Comparison of ENCODE assay signal across 16 cellular contexts in the genomic region with DNA sequence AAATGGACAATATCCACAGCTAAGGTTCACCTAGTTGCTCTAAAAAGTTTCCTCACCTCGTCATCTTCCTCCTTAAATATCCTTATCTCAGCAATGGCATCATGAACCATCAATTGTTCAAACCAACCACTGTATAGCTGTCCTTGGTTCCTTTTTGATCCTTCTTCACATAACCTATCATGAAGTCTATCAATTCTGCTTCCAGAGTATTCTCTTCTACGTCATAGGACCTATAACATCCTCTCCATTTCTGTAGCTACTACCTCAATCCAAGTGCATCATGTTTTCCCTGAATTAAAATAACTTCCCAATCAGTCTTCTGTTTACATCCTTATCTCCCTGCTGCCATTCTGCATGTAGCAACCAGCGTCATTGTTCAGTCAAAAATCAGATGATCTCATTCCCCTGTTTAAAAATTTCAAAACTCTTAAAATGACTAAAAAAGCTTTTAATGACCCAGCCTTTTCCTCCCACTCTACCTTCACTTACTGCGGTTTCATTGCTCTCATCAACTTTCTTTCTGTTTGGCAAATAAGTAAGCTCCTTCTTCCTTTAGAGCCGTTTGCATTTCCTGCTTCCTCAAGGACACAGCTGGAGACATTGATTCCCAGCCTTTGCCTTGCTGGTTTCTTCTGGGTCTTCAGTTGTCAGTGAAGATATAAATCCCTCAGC.
DNase-seq lines count a peak whose midpoint lies in the region; ATAC-seq and TF ChIP-seq lines count a peak whose summit lies in the region.
"Had no signal": no experiment of that assay in that cellular context is flagged by ENCODE, and none has a peak within 500 bp of the region (broad histone marks: within the 10 kb centered on the region; RNA-seq: fewer than 3 reads in every experiment).

No MANE protein-coding gene starts in this region.

- peaks cover 2% of the 10 kb centered on the region for H3K4me1 Mint-ChIP-seq in T-helper 17 cell
- H3K4me1 Mint-ChIP-seq: activated CD4-positive, alpha-beta T cell treated with anti-CD3 and anti-CD28 coated beads, Interleukin-2, amount 10 ng/mL, durations not matched to agents 7 days and 5 days; B cell; naive B cell; stimulated activated naive CD8-positive, alpha-beta T cell treated with anti-CD3 and anti-CD28 coated beads, Interleukin-15, amount 100 ng/mL, for 72 hours had no signal

- TF ChIP-seq CTCF in OCI-LY7 (conservative IDR thresholded peaks at IDR 0.05; ENCODE audit: low read length), result no peak

- H3K9me3 ChIP-seq in OCI-LY7 (ENCODE audit: low read length), result no peaks in the 10 kb centered on the region
- H3K9me3 ChIP-seq in mesenchymal stem cell (ENCODE audit: control insufficient read depth, low read length), result no peaks in the 10 kb centered on the region
- H3K9me3 ChIP-seq in T-helper 17 cell (ENCODE audit: control insufficient read depth, low read length, poor library complexity, severe bottlenecking), result no peaks in the 10 kb centered on the region

- H3K4me3 Mint-ChIP-seq in T-helper 17 cell, result no peak overlapping the region
- H3K4me3 Mint-ChIP-seq: activated CD4-positive, alpha-beta T cell treated with anti-CD3 and anti-CD28 coated beads, Interleukin-2, amount 10 ng/mL, durations not matched to agents 7 days and 5 days; B cell; naive B cell; stimulated activated naive CD8-positive, alpha-beta T cell treated with anti-CD3 and anti-CD28 coated beads, Interleukin-15, amount 100 ng/mL, for 72 hours; T-helper 1 cell treated with Interleukin-12 subunit alpha and Interleukin-12 subunit beta and Interleukin-4 antibody, amounts not matched to agents 30 μg/mL and 1 μg/mL, for 36 hours had no signal

- no peak overlapping the region for H2AK5ac ChIP-seq in mesenchymal stem cell (ENCODE audit: low read length, severe bottlenecking)

- peaks cover 12% of the 10 kb centered on the region for H3K27me3 Mint-ChIP-seq in T-helper 17 cell
- H3K27me3 Mint-ChIP-seq: naive B cell had no signal

- no peak overlapping the region for H3K23ac ChIP-seq in mesenchymal stem cell (ENCODE audit: low read length in 2 of 2)

- H3K4ac ChIP-seq in mesenchymal stem cell (ENCODE audit: low read depth in 1 of 2, low read length in 2 of 2), result no peak overlapping the region

- no peak overlapping the region for H2BK120ac ChIP-seq in mesenchymal stem cell (ENCODE audit: low read depth, low read length)

- peak; percentile 66 for ATAC-seq in GM18870 (IDR thresholded peaks at IDR 0.05; ENCODE audit: unreplicated experiment)
- ATAC-seq in HG02885 (IDR thresholded peaks at IDR 0.05; ENCODE audit: poor library complexity, unreplicated experiment), result peak; percentile 71
- ATAC-seq in T-helper 17 cell, result no peak
- ATAC-seq: stimulated activated naive CD8-positive, alpha-beta T cell treated with anti-CD3 and anti-CD28 coated beads, Interleukin-15, amount 100 ng/mL, for 72 hours had no signal

- no peak overlapping the region for H4K91ac ChIP-seq in mesenchymal stem cell (ENCODE audit: low read length)

- H3K36me3 Mint-ChIP-seq in T-helper 17 cell (ENCODE audit: low read depth), result no peaks in the 10 kb centered on the region
- H3K36me3 Mint-ChIP-seq: naive B cell had no signal

- H3K14ac ChIP-seq in mesenchymal stem cell (ENCODE audit: low read length in 2 of 2), result no peak overlapping the region

- 54% methylated on average over 5 of the region's 5 CpGs for WGBS in mesenchymal stem cell

- H2AFZ ChIP-seq in OCI-LY7 (ENCODE audit: low read length) (peak overlapping the region; percentile 0; the same call in 1 of the 2 replicates), mesenchymal stem cell (ENCODE audit: low read depth, low read length) (no peak overlapping the region)

- H3K79me2 ChIP-seq in OCI-LY7 (ENCODE audit: insufficient read depth, low read depth, low read length), result no peaks in the 10 kb centered on the region

- H3K4me3 ChIP-seq in OCI-LY7 (ENCODE audit: low read depth, low read length, poor library complexity, severe bottlenecking), result no peak overlapping the region
- H3K4me3 ChIP-seq in mesenchymal stem cell (ENCODE audit: insufficient read depth in 1 of 2, low read depth in 1 of 2, low read length in 2 of 2), result no peak overlapping the region
- H3K4me3 ChIP-seq: dorsolateral prefrontal cortex had no signal

- intact Hi-C loops in OCI-LY7 (cut with micrococcal nuclease; ENCODE audit: unreplicated experiment), result no loop called here

- H3K27ac Mint-ChIP-seq in T-helper 17 cell, result no peak overlapping the region
- H3K27ac Mint-ChIP-seq: activated CD4-positive, alpha-beta T cell treated with anti-CD3 and anti-CD28 coated beads, Interleukin-2, amount 10 ng/mL, durations not matched to agents 7 days and 5 days; B cell; naive B cell; stimulated activated naive CD8-positive, alpha-beta T cell treated with anti-CD3 and anti-CD28 coated beads, Interleukin-15, amount 100 ng/mL, for 72 hours; T-helper 1 cell treated with Interleukin-12 subunit alpha and Interleukin-12 subunit beta and Interleukin-4 antibody, amounts not matched to agents 30 μg/mL and 1 μg/mL, for 36 hours had no signal

- H3K4me1 ChIP-seq in OCI-LY7 (ENCODE audit: insufficient read depth, low read length, poor library complexity, severe bottlenecking) (no peaks in the 10 kb centered on the region), mesenchymal stem cell (ENCODE audit: control insufficient read depth, insufficient read depth, low read depth, low read length) (peaks cover 2% of the 10 kb centered on the region)

- H3K27ac ChIP-seq in OCI-LY7 (ENCODE audit: low read depth, low read length, poor library complexity, severe bottlenecking) (no peak overlapping the region), mesenchymal stem cell (ENCODE audit: low read length, poor library complexity, severe bottlenecking) (peak overlapping the region; percentile 18)
- H3K27ac ChIP-seq: dorsolateral prefrontal cortex had no signal

- H2BK12ac ChIP-seq in mesenchymal stem cell (ENCODE audit: low read length in 2 of 2), result no peak overlapping the region

- H3K27me3 ChIP-seq in mesenchymal stem cell (ENCODE audit: control insufficient read depth in 1 of 2, insufficient read depth in 1 of 2, low read length in 2 of 2), result no peaks in the 10 kb centered on the region

- no peak overlapping the region for H4K8ac ChIP-seq in mesenchymal stem cell (ENCODE audit: low read length)

- H3K18ac ChIP-seq in mesenchymal stem cell (ENCODE audit: low read depth in 1 of 2, low read length in 2 of 2), result no peak overlapping the region

- H3K4me2 ChIP-seq in OCI-LY7 (ENCODE audit: low read length) (no peak overlapping the region), mesenchymal stem cell (ENCODE audit: low read length, poor library complexity, severe bottlenecking) (no peak overlapping the region)

- H2BK5ac ChIP-seq in mesenchymal stem cell (ENCODE audit: low read depth, low read length, poor library complexity, severe bottlenecking), result no peak overlapping the region

- no peaks in the 10 kb centered on the region for H3K9me2 ChIP-seq in OCI-LY7 (ENCODE audit: insufficient read depth, low read length)

- no peak overlapping the region for H2BK15ac ChIP-seq in mesenchymal stem cell (ENCODE audit: low read depth, poor library complexity, severe bottlenecking)

- H3K79me1 ChIP-seq in mesenchymal stem cell (replicated peaks; ENCODE audit: low read length, poor library complexity, severe bottlenecking), result no peaks in the 10 kb centered on the region

- H3K36me3 ChIP-seq in OCI-LY7 (ENCODE audit: insufficient read depth, low read length) (no peaks in the 10 kb centered on the region), mesenchymal stem cell (ENCODE audit: control insufficient read depth in 1 of 2, insufficient read depth in 2 of 2, low read depth in 1 of 2, low read length in 2 of 2) (no peaks in the 10 kb centered on the region)

- POLR2A ChIA-PET in OCI-LY7 (lab: Charles Lee), result interaction anchor here (0.6 to 3.0 kb wide), 16 partner anchors 11 to 553 kb away, joined by 3 to 15 read pairs (median 4); no protein-coding TSS in a partner anchor

- H4K20me1 ChIP-seq in OCI-LY7 (ENCODE audit: insufficient read depth, low read length), result no peaks in the 10 kb centered on the region

- BruUV-seq in OCI-LY7 (replicated peaks; lab: Mats Ljungman, UMichigan), result no TSS peak

- no peak overlapping the region for H3K9ac ChIP-seq in mesenchymal stem cell (ENCODE audit: low read length)

- no peak for DNase-seq in OCI-LY7 (ENCODE audit: low spot score)
- peak; percentile 24 for DNase-seq in mesenchymal stem cell
- DNase-seq in T-helper 17 cell, result no peak
- no peak for DNase-seq in HuH-7 (ENCODE audit: low spot score)
- DNase-seq in NAMALWA (ENCODE audit: low spot score), result no peak
- DNase-seq in SIG-M5 treated with dmso at 0.1 percent for 504 hours (lab: John Stamatoyannopoulos, UW; ENCODE audit: unreplicated experiment), result no peak
- DNase-seq: activated CD4-positive, alpha-beta T cell treated with anti-CD3 and anti-CD28 coated beads, Interleukin-2, amount 10 ng/mL, durations not matched to agents 7 days and 5 days; dorsolateral prefrontal cortex; kidney; naive B cell; RPMI8226; stimulated activated naive CD8-positive, alpha-beta T cell treated with anti-CD3 and anti-CD28 coated beads, Interleukin-15, amount 100 ng/mL, for 72 hours had no signal

- CTCF ChIA-PET in OCI-LY7 (lab: Charles Lee; ENCODE audit: unreplicated experiment), result interaction anchor here (0.7 kb wide), 1 partner anchor 97 kb away, joined by 3 read pairs; no protein-coding TSS in a partner anchor
